ENCODE assay signal across 8 cellular contexts in the genomic region with DNA sequence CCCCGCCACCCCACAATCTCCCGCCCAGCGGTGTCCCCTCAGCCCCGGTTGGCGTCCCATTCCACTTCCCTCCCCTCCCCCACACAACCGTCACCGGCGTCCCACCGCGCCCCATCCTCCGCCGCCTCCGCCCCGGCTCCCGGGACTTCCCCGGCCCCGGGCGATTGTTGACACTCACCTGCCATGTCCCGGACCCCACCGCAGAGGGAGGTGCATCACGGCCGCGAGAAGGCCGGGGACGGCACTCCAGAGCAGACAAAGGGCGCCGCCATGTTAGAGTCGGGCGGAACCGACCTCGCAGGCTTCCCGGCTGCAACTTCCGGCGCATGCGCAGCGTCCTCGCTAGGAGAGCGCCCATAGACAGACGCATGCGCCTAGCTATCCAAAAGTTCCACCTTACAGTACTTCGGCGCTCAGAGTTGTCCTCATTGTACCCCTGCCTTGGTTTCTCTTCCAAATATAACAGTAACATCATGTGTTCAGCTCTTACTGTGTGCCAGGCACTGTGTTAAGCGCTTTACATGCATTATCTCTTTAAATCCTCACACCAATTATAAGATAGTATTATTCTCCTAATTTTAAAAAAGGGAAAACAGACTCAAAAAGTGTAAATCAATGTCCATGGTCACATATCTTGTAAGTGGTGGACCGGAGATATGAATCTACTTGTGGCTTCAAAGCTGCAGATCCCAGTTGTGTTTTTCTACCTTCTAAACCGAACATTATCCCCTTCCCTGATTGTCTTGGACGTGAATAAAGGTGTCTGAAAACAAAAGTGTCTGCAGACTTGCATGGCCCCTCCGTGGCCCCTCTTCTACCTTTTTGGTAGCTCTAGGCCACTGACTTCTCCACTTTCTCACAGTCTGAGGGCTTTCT. TPM values are rescaled to one million over a fixed set of nuclear protein-coding genes. Genes with fewer than 3 reads are reported as not detected.
DNase-seq lines count a peak whose midpoint lies in the region; ATAC-seq and TF ChIP-seq lines count a peak whose summit lies in the region.

A gene (minus strand): TSS at position 297 of the 876 bp plus-strand sequence. CDS start 27,606 bp downstream, outside the sequence.

- peaks cover 19% of the 10 kb centered on the region for H3K36me3 ChIP-seq in DOHH2 (ENCODE audit: control insufficient read depth, low read length)
- peaks cover 10% of the 10 kb centered on the region; the same call in 1 of the 2 replicates for H3K36me3 ChIP-seq in Loucy (ENCODE audit: insufficient read depth, low read length)
- H3K36me3 ChIP-seq in RWPE2 (ENCODE audit: low read depth), result peaks cover 20% of the 10 kb centered on the region

- TF ChIP-seq CTCF in DOHH2 (IDR thresholded peaks at IDR 0.05; ENCODE audit: low read depth, low read length, poor library complexity, severe bottlenecking), result no peak
- no peak for TF ChIP-seq CTCF in Loucy (conservative IDR thresholded peaks at IDR 0.05; ENCODE audit: low read length)
- TF ChIP-seq CTCF in RWPE2 (IDR thresholded peaks at IDR 0.05; ENCODE audit: poor library complexity, severe bottlenecking), result no peak
- no peak for TF ChIP-seq CTCF in natural killer cell (IDR thresholded peaks at IDR 0.05)

- peak within 1 kb of the TSS; percentile 83 for H3K9ac ChIP-seq in Loucy (ENCODE audit: low read depth, low read length, poor library complexity, severe bottlenecking)

- H4K20me1 ChIP-seq in DOHH2 (ENCODE audit: control insufficient read depth, insufficient read depth, low read depth, low read length) (no peaks in the 10 kb centered on the region), Loucy (ENCODE audit: insufficient read depth, low read length, poor library complexity, severe bottlenecking) (peaks cover 18% of the 10 kb centered on the region)

- H3K4me2 ChIP-seq in DOHH2 (ENCODE audit: low read length) (peak within 1 kb of the TSS; percentile 87), Loucy (ENCODE audit: low read depth, low read length, poor library complexity, severe bottlenecking) (peak within 1 kb of the TSS; percentile 96)

- intact Hi-C loops in activated T-helper 2 cell treated with anti-CD3 and anti-CD28 coated beads, Interferon-gamma antibody, Interleukin-2, Interleukin-4, amounts not matched to agents 10 μg/mL and 5 μg/mL and 100 μg/mL, durations not matched to agents 14 hours and 24 hours and 36 hours (cut with micrococcal nuclease), result loop anchor here (1.0 to 10.0 kb wide), 3 partner anchors 10 to 361 kb away; a partner anchor contains a TSS
- intact Hi-C loops in natural killer cell (cut with micrococcal nuclease), result loop anchor here (1.0 to 5.0 kb wide), 2 partner anchors 27 to 129 kb away; a partner anchor contains a TSS

- peak within 1 kb of the TSS; percentile 84 for H3K4me3 Mint-ChIP-seq in activated T-helper 2 cell treated with anti-CD3 and anti-CD28 coated beads, Interferon-gamma antibody, Interleukin-2, Interleukin-4, amounts not matched to agents 10 μg/mL and 5 μg/mL and 100 μg/mL, durations not matched to agents 14 hours and 24 hours and 36 hours (ENCODE audit: low read depth)
- peak within 1 kb of the TSS; percentile 95 for H3K4me3 Mint-ChIP-seq in natural killer cell

- H3K4me1 Mint-ChIP-seq in activated T-helper 2 cell treated with anti-CD3 and anti-CD28 coated beads, Interferon-gamma antibody, Interleukin-2, Interleukin-4, amounts not matched to agents 10 μg/mL and 5 μg/mL and 100 μg/mL, durations not matched to agents 14 hours and 24 hours and 36 hours (ENCODE audit: low read depth), result peaks cover 34% of the 10 kb centered on the region
- H3K4me1 Mint-ChIP-seq in natural killer cell, result peaks cover 22 to 34% of the 10 kb centered on the region in 2 donors

- peaks cover 36% of the 10 kb centered on the region for H3K79me2 ChIP-seq in DOHH2 (ENCODE audit: control insufficient read depth, low read length)
- H3K79me2 ChIP-seq in Loucy (ENCODE audit: insufficient read depth, low read length), result peaks cover 40% of the 10 kb centered on the region

- H3K4me3 ChIP-seq in DOHH2 (ENCODE audit: low read length), result peak within 1 kb of the TSS; percentile 76
- peak within 1 kb of the TSS; percentile 84 for H3K4me3 ChIP-seq in Loucy (ENCODE audit: low read length, poor library complexity, severe bottlenecking)
- H3K4me3 ChIP-seq in RWPE2 (ENCODE audit: severe bottlenecking), result peak within 1 kb of the TSS; percentile 64

- no peaks in the 10 kb centered on the region for H3K27me3 Mint-ChIP-seq in activated T-helper 2 cell treated with anti-CD3 and anti-CD28 coated beads, Interferon-gamma antibody, Interleukin-2, Interleukin-4, amounts not matched to agents 10 μg/mL and 5 μg/mL and 100 μg/mL, durations not matched to agents 14 hours and 24 hours and 36 hours (ENCODE audit: low read depth)
- no peaks in the 10 kb centered on the region for H3K27me3 Mint-ChIP-seq in natural killer cell (ENCODE audit: low read depth in 2 of 2)

- peaks cover 28% of the 10 kb centered on the region for H3K36me3 Mint-ChIP-seq in activated T-helper 2 cell treated with anti-CD3 and anti-CD28 coated beads, Interferon-gamma antibody, Interleukin-2, Interleukin-4, amounts not matched to agents 10 μg/mL and 5 μg/mL and 100 μg/mL, durations not matched to agents 14 hours and 24 hours and 36 hours (ENCODE audit: low read depth)
- H3K36me3 Mint-ChIP-seq in natural killer cell, result peaks cover 18% of the 10 kb centered on the region

- peak within 1 kb of the TSS; percentile 86 for H2AFZ ChIP-seq in Loucy (ENCODE audit: low read length)

- H3K27ac Mint-ChIP-seq in activated T-helper 2 cell treated with anti-CD3 and anti-CD28 coated beads, Interferon-gamma antibody, Interleukin-2, Interleukin-4, amounts not matched to agents 10 μg/mL and 5 μg/mL and 100 μg/mL, durations not matched to agents 14 hours and 24 hours and 36 hours, result peak within 1 kb of the TSS; percentile 92
- H3K27ac Mint-ChIP-seq in natural killer cell, result peak within 1 kb of the TSS; percentile 87 to 92

- ATAC-seq in RWPE2 (ENCODE audit: low read depth), result peak; percentile 94
- ATAC-seq in natural killer cell, result peak; percentile 88 to 93 (median 88)

- DNase-seq in H4 (ENCODE audit: low spot score) (peak; percentile 90), RWPE2 (ENCODE audit: low spot score) (peak; percentile 92), fibroblast of peridontal ligament (ENCODE audit: extremely low read depth) (peak; percentile 90), natural killer cell (peak; percentile 95)
- DNase-seq in activated T-helper 2 cell treated with anti-CD3 and anti-CD28 coated beads, Interferon-gamma antibody, Interleukin-2, Interleukin-4, amounts not matched to agents 10 μg/mL and 5 μg/mL and 100 μg/mL, durations not matched to agents 14 hours and 24 hours and 36 hours (ENCODE audit: low spot score), result peak; percentile 92
- DNase-seq in stimulated activated naive CD4-positive, alpha-beta T cell (lab: John Stamatoyannopoulos, UW), result peak; percentile 88 to 95 (median 94)

- peaks cover 36% of the 10 kb centered on the region for H3K4me1 ChIP-seq in DOHH2 (ENCODE audit: control insufficient read depth, low read length)
- H3K4me1 ChIP-seq in Loucy (ENCODE audit: insufficient read depth, low read length, poor library complexity, severe bottlenecking), result peaks cover 21% of the 10 kb centered on the region
- H3K4me1 ChIP-seq in RWPE2 (ENCODE audit: insufficient read depth, poor library complexity, severe bottlenecking), result peaks cover 5% of the 10 kb centered on the region

- H3K9me3 ChIP-seq in DOHH2 (ENCODE audit: control insufficient read depth, insufficient read depth, low read length) (no peaks in the 10 kb centered on the region), Loucy (ENCODE audit: insufficient read depth, low read depth, low read length) (no peaks in the 10 kb centered on the region), RWPE2 (ENCODE audit: severe bottlenecking) (no peaks in the 10 kb centered on the region)

- no peaks in the 10 kb centered on the region for H3K9me2 ChIP-seq in DOHH2 (replicated peaks; ENCODE audit: control insufficient read depth, low read length)
- no peaks in the 10 kb centered on the region for H3K9me2 ChIP-seq in Loucy (replicated peaks; ENCODE audit: low read depth, low read length)

- H3K27ac ChIP-seq in DOHH2 (ENCODE audit: low read depth, low read length) (peak within 1 kb of the TSS; percentile 86), RWPE2 (ENCODE audit: poor library complexity, severe bottlenecking) (peak within 1 kb of the TSS; percentile 38)

- peaks cover 9% of the 10 kb centered on the region for H3F3A ChIP-seq in DOHH2 (ENCODE audit: control insufficient read depth, insufficient read depth)
- H3F3A ChIP-seq in Loucy (ENCODE audit: low read depth), result no peaks in the 10 kb centered on the region

- no peaks in the 10 kb centered on the region for H3K9me3 Mint-ChIP-seq in activated T-helper 2 cell treated with anti-CD3 and anti-CD28 coated beads, Interferon-gamma antibody, Interleukin-2, Interleukin-4, amounts not matched to agents 10 μg/mL and 5 μg/mL and 100 μg/mL, durations not matched to agents 14 hours and 24 hours and 36 hours
- H3K9me3 Mint-ChIP-seq in natural killer cell, result peaks cover 2 to 4% of the 10 kb centered on the region in 2 donors

- H3K27me3 ChIP-seq in DOHH2 (ENCODE audit: control insufficient read depth, low read length) (no peaks in the 10 kb centered on the region), Loucy (ENCODE audit: insufficient read depth, low read length, poor library complexity, severe bottlenecking) (no peaks in the 10 kb centered on the region), RWPE2 (ENCODE audit: insufficient read depth, poor library complexity, severe bottlenecking) (no peaks in the 10 kb centered on the region)

RNA-seq across cellular contexts. Expression of the gene that starts here (rescaled TPM):
- total RNA-seq in H4 (2014; rRNA removed; shearing (Covaris generic)), result 17.5 and 30.5 TPM in 2 replicates
- total RNA-seq in activated T-helper 2 cell treated with anti-CD3 and anti-CD28 coated beads, Interferon-gamma antibody, Interleukin-2, Interleukin-4, amounts not matched to agents 10 μg/mL and 5 μg/mL and 100 μg/mL, durations not matched to agents 14 hours and 24 hours and 36 hours, result 65.7 and 67.8 TPM in 2 replicates
- total RNA-seq in natural killer cell, result 100 to 1,000 TPM in 1 of 3 donors, 10 to 100 TPM in 2; 86.0 to 100 (median 86.9) TPM

Comparison
In these comparisons a context has a peak if more than half of its experiments do, and no peak if none do; other contexts are left out.
1. Peak in every context shown above with its lines: DNase-seq, ATAC-seq, H3K4me3 ChIP-seq and H3K27ac ChIP-seq.